In the genomic region with DNA sequence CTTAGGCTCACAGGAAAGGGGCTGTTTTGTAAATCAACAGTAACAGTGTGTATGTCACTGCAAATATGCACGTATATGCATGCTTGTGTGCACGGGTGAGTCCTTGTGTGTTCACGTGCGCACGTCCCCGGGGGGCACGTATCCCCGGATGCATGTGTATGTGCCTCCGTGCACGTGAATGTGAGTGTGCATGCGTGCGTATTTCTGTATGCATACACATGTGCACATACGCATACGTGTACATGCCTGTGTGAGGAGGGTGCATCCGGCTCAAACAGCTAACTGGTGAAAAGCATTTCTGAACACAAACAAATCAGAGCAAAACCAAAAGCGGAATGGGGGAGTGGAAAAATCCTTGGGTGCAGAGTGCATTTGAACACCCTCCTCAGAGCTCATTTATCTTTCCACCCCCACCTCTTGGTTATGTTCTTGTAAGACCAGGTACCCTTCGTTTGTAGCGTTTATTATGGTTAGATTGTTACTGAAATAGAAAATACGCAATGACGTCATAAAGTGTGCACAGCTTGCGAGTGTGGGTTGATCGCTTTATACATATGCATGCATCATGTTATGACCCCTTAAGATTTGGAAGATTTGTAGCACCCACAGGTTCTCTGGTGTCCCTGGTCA, we compare ENCODE assay signal across 8 cellular contexts. TPM values are rescaled to one million over a fixed set of nuclear protein-coding genes. Genes with fewer than 3 reads are reported as not detected.
A peak's percentile ranks its signal among the peaks of the same experiment; 100 is the strongest.
DNase-seq lines count a peak whose midpoint lies in the region; ATAC-seq, FAIRE-seq and TF ChIP-seq lines count a peak whose summit lies in the region.

No MANE protein-coding gene starts in this region.

- peak overlapping the region; percentile 79 for H3K27ac ChIP-seq in DOHH2 (ENCODE audit: low read depth, low read length)
- no peak overlapping the region for H3K27ac ChIP-seq in GM23338 (ENCODE audit: low read depth)
- no peak overlapping the region for H3K27ac ChIP-seq in kidney (ENCODE audit: low read depth in 2 of 2, low read length in 2 of 2)
- H3K27ac ChIP-seq in transverse colon: peak overlapping the region; percentile 85 to 94 (median 86)
- peak overlapping the region in 1 of 4 donors; percentile 72 for H3K27ac ChIP-seq in tibial nerve

- H3K4me1 Mint-ChIP-seq in GM23338: peaks cover 22% of the 10 kb centered on the region

- H3K36me3 Mint-ChIP-seq in GM23338 (ENCODE audit: low read depth): no peaks in the 10 kb centered on the region
- H3K36me3 Mint-ChIP-seq in activated naive CD4-positive, alpha-beta T cell treated with anti-CD3 and anti-CD28 coated beads, Interleukin-2, amount 50 U/mL, for 72 hours: no peaks in the 10 kb centered on the region

- H3K9me3 Mint-ChIP-seq in GM23338: no peaks in the 10 kb centered on the region
- no peaks in the 10 kb centered on the region for H3K9me3 Mint-ChIP-seq in activated naive CD4-positive, alpha-beta T cell treated with anti-CD3 and anti-CD28 coated beads, Interleukin-2, amount 50 U/mL, for 72 hours

- H3K4me3 Mint-ChIP-seq in GM23338: peak overlapping the region; percentile 57; the same call in 2 of the 3 replicates

- H3K79me2 ChIP-seq in DOHH2 (ENCODE audit: control insufficient read depth, low read length): no peaks in the 10 kb centered on the region
- H3K79me2 ChIP-seq in GM23338 (replicated peaks; ENCODE audit: insufficient read depth): no peaks in the 10 kb centered on the region

- no peaks in the 10 kb centered on the region for H4K20me1 ChIP-seq in DOHH2 (ENCODE audit: control insufficient read depth, insufficient read depth, low read depth, low read length)
- no peaks in the 10 kb centered on the region for H4K20me1 ChIP-seq in GM23338 (replicated peaks; ENCODE audit: insufficient read depth)

- no peak overlapping the region for H3K27ac Mint-ChIP-seq in GM23338
- peak overlapping the region; percentile 90 to 100 for H3K27ac Mint-ChIP-seq in activated naive CD4-positive, alpha-beta T cell treated with anti-CD3 and anti-CD28 coated beads, Interleukin-2, amount 50 U/mL, for 72 hours

- TF ChIP-seq CTCF in DOHH2 (IDR thresholded peaks at IDR 0.05; ENCODE audit: low read depth, low read length, poor library complexity, severe bottlenecking) (no peak), GM23338 (conservative IDR thresholded peaks at IDR 0.05; ENCODE audit: low read depth in 2 of 2) (no peak), kidney (IDR thresholded peaks at IDR 0.05; ENCODE audit: borderline replicate concordance, extremely low read depth, insufficient read depth) (no peak), transverse colon (IDR thresholded peaks at IDR 0.05) (no peak), tibial nerve (IDR thresholded peaks at IDR 0.05) (no peak)

- no peak for ATAC-seq in GM23338
- peak; percentile 38 to 77 for ATAC-seq in activated naive CD4-positive, alpha-beta T cell treated with anti-CD3 and anti-CD28 coated beads, Interleukin-2, amount 50 U/mL, for 72 hours

- H3K9me2 ChIP-seq in DOHH2 (replicated peaks; ENCODE audit: control insufficient read depth, low read length) (no peaks in the 10 kb centered on the region), GM23338 (ENCODE audit: insufficient read depth) (no peaks in the 10 kb centered on the region)

- FAIRE-seq in kidney (lab: Jason Lieb, UNC): no peak

- in situ Hi-C loops in transverse colon (cut with MboI; ENCODE audit: low pct_ligation_motif_present in 1 of 4, low pct_unique_long_range_greater_than_20kb in 1 of 4, low sequenced_read_pairs in 3 of 4): no loop called here

- 0 to 13% methylated on average over 1 to 22 of the region's 22 CpGs for WGBS in transverse colon (ENCODE audit: low coverage in 1 of 2), 2 donors
- 34 to 42% methylated on average over 22 of the region's 22 CpGs for WGBS in tibial nerve, 2 donors

- H3F3A ChIP-seq in DOHH2 (ENCODE audit: control insufficient read depth, insufficient read depth) (peaks cover 15% of the 10 kb centered on the region), GM23338 (replicated peaks; ENCODE audit: low read depth) (0 out of 2 replicates have a peak, but pooled peaks cover 5% of the 10 kb centered on the region)

- H3K4me2 ChIP-seq in DOHH2 (ENCODE audit: low read length) (peak overlapping the region; percentile 85), GM23338 (peak overlapping the region; percentile 53)

- H3K27me3 ChIP-seq in DOHH2 (ENCODE audit: control insufficient read depth, low read length): no peaks in the 10 kb centered on the region
- H3K27me3 ChIP-seq in GM23338 (ENCODE audit: insufficient read depth): peaks cover 9% of the 10 kb centered on the region; the same call in 1 of the 2 replicates
- no peaks in the 10 kb centered on the region for H3K27me3 ChIP-seq in transverse colon
- no peaks in the 10 kb centered on the region for H3K27me3 ChIP-seq in tibial nerve

- H3K4me3 ChIP-seq in DOHH2 (ENCODE audit: low read length): peak overlapping the region; percentile 75
- H3K4me3 ChIP-seq in GM23338: peak overlapping the region; percentile 28
- H3K4me3 ChIP-seq in kidney (ENCODE audit: low read length in 2 of 2): peak overlapping the region; percentile 34 to 55
- peak overlapping the region in 2 of 4 donors; percentile 27 to 43 for H3K4me3 ChIP-seq in transverse colon
- H3K4me3 ChIP-seq in tibial nerve: peak overlapping the region in 2 of 4 donors; percentile 23 to 37

- no peak for TF ChIP-seq POLR2A in transverse colon (IDR thresholded peaks at IDR 0.05)
- no peak for TF ChIP-seq POLR2A in tibial nerve (IDR thresholded peaks at IDR 0.05)

- H3K27me3 Mint-ChIP-seq in GM23338 (ENCODE audit: insufficient read depth, low read depth, poor library complexity): peaks cover 14% of the 10 kb centered on the region

- intact Hi-C loops in kidney (cut with DNase I) (no loop called here), transverse colon (cut with DNase I; ENCODE audit: low total_unique reads) (no loop called here)

- no peaks in the 10 kb centered on the region for H3K9me3 ChIP-seq in DOHH2 (ENCODE audit: control insufficient read depth, insufficient read depth, low read length)
- no peaks in the 10 kb centered on the region for H3K9me3 ChIP-seq in kidney (ENCODE audit: control insufficient read depth in 1 of 2, low read length in 2 of 2)
- H3K9me3 ChIP-seq in transverse colon: no peaks in the 10 kb centered on the region
- no peaks in the 10 kb centered on the region for H3K9me3 ChIP-seq in tibial nerve

- peak overlapping the region in 1 of 2 donors; percentile 42 for H3K9ac ChIP-seq in kidney (ENCODE audit: low read length in 2 of 2)

- no peaks in the 10 kb centered on the region for H3K36me3 ChIP-seq in DOHH2 (ENCODE audit: control insufficient read depth, low read length)
- H3K36me3 ChIP-seq in GM23338 (ENCODE audit: insufficient read depth): no peaks in the 10 kb centered on the region
- H3K36me3 ChIP-seq in kidney (ENCODE audit: control insufficient read depth in 1 of 2, insufficient read depth in 2 of 2, low read length in 2 of 2): no peaks in the 10 kb centered on the region
- no peaks in the 10 kb centered on the region for H3K36me3 ChIP-seq in transverse colon
- peaks cover 0 to 18% (median 0%) of the 10 kb centered on the region in 3 donors for H3K36me3 ChIP-seq in tibial nerve

- H2AFZ ChIP-seq in GM23338: peak overlapping the region; percentile 75; the same call in 1 of the 2 replicates

- no peak for DNase-seq in GM23338 (ENCODE audit: low spot score)
- peak; percentile 32 for DNase-seq in NCI-H748 treated with DMSO at 0.1 percent for 48 hours (lab: John Stamatoyannopoulos, UW)
- DNase-seq in activated naive CD4-positive, alpha-beta T cell treated with anti-CD3 and anti-CD28 coated beads, Interleukin-2, amount 50 U/mL, for 72 hours (ENCODE audit: low spot score in 2 of 2): peak in 1 of 2 donors; percentile 68
- DNase-seq in kidney: peak; percentile 73
- peak; percentile 45 for DNase-seq in transverse colon
- no peak for DNase-seq in tibial nerve (ENCODE audit: low spot score in 2 of 2)
- DNase-seq in hepatic stellate cell (ENCODE audit: low spot score): no peak

- TF ChIP-seq EP300 in transverse colon (IDR thresholded peaks at IDR 0.05; ENCODE audit: low read depth) (no peak), tibial nerve (IDR thresholded peaks at IDR 0.05) (no peak)

- H3K4me1 ChIP-seq in DOHH2 (ENCODE audit: control insufficient read depth, low read length) (peaks cover 35% of the 10 kb centered on the region), GM23338 (ENCODE audit: insufficient read depth) (peaks cover 4% of the 10 kb centered on the region; the same call in 1 of the 2 replicates), kidney (ENCODE audit: control insufficient read depth in 1 of 2, insufficient read depth in 1 of 2, low read depth in 1 of 2, low read length in 2 of 2) (peaks cover 21 to 23% of the 10 kb centered on the region in 2 donors), transverse colon (peaks cover 4 to 29% (median 25%) of the 10 kb centered on the region in 4 donors), tibial nerve (peaks cover 0 to 26% (median 17%) of the 10 kb centered on the region in 4 donors)

RNA-seq across cellular contexts. Expression of a gene that starts 7.0 kb away (rescaled TPM):
- 8.2 and 8.6 TPM in 2 replicates for total RNA-seq in GM23338 (2014; rRNA removed; shearing (Covaris generic))
- 7.1 and 8.1 TPM in 2 replicates for polyA plus RNA-seq in GM23338 (2016; fragmentation: Nextera tagmentation; extraction: Ambion mirVana)
- 10 to 100 TPM; 23.8 to 24.7 TPM for total RNA-seq in activated naive CD4-positive, alpha-beta T cell treated with anti-CD3 and anti-CD28 coated beads, Interleukin-2, amount 50 U/mL, for 72 hours
- 53.0 TPM for total RNA-seq in kidney
- 52.8 TPM for polyA plus RNA-seq in kidney (ENCODE audit: insufficient read depth, low read depth, low replicate concordance)
- total RNA-seq in transverse colon: 100 to 1,000 TPM in 2 of 4 donors, 10 to 100 TPM in 2; 81.2 to 253 (median 99.1) TPM
- total RNA-seq in tibial nerve: 10 to 100 TPM; 33.2 to 51.5 (median 48.0) TPM

RNA-seq across cellular contexts. Expression of a gene that starts 20.4 kb away (rescaled TPM):
- total RNA-seq in GM23338 (2014; rRNA removed; shearing (Covaris generic)): 2.8 and 3.5 TPM in 2 replicates
- 0.15 and 0.16 TPM in 2 replicates for polyA plus RNA-seq in GM23338 (2016; fragmentation: Nextera tagmentation; extraction: Ambion mirVana)
- under 1 TPM; 0.27 to 0.54 TPM for total RNA-seq in activated naive CD4-positive, alpha-beta T cell treated with anti-CD3 and anti-CD28 coated beads, Interleukin-2, amount 50 U/mL, for 72 hours
- total RNA-seq in kidney: 1.1 TPM
- 1.0 TPM for polyA plus RNA-seq in kidney (ENCODE audit: insufficient read depth, low read depth, low replicate concordance)
- total RNA-seq in transverse colon: 1 to 10 TPM; 1.1 to 3.4 (median 1.8) TPM
- 1 to 10 TPM; 3.0 to 6.1 (median 4.8) TPM for total RNA-seq in tibial nerve

RNA-seq across cellular contexts. Expression of a gene that starts 38.3 kb away (rescaled TPM):
- total RNA-seq in GM23338 (2014; rRNA removed; shearing (Covaris generic)): 51.2 and 67.0 TPM in 2 replicates
- 61.6 and 63.7 TPM in 2 replicates for polyA plus RNA-seq in GM23338 (2016; fragmentation: Nextera tagmentation; extraction: Ambion mirVana)
- total RNA-seq in activated naive CD4-positive, alpha-beta T cell treated with anti-CD3 and anti-CD28 coated beads, Interleukin-2, amount 50 U/mL, for 72 hours: 100 to 1,000 TPM in 1 of 2 donors, 10 to 100 TPM in 1; 83.8 to 127 TPM
- total RNA-seq in kidney: 91.7 TPM
- polyA plus RNA-seq in kidney (ENCODE audit: insufficient read depth, low read depth, low replicate concordance): 73.0 TPM
- total RNA-seq in transverse colon: 100 to 1,000 TPM in 1 of 4 donors, 10 to 100 TPM in 3; 74.8 to 232 (median 86.1) TPM
- 10 to 100 TPM; 55.9 to 95.4 (median 74.4) TPM for total RNA-seq in tibial nerve

RNA-seq across cellular contexts. Expression of a gene that starts 42.7 kb away (rescaled TPM):
- total RNA-seq in GM23338 (2014; rRNA removed; shearing (Covaris generic)): 5.5 and 14.4 TPM in 2 replicates
- 5.6 and 6.4 TPM in 2 replicates for polyA plus RNA-seq in GM23338 (2016; fragmentation: Nextera tagmentation; extraction: Ambion mirVana)
- 10 to 100 TPM; 61.8 to 92.2 TPM for total RNA-seq in activated naive CD4-positive, alpha-beta T cell treated with anti-CD3 and anti-CD28 coated beads, Interleukin-2, amount 50 U/mL, for 72 hours
- total RNA-seq in kidney: 34.3 TPM
- polyA plus RNA-seq in kidney (ENCODE audit: insufficient read depth, low read depth, low replicate concordance): 20.6 TPM
- 100 to 1,000 TPM in 1 of 4 donors, 10 to 100 TPM in 3; 34.2 to 111 (median 37.6) TPM for total RNA-seq in transverse colon
- total RNA-seq in tibial nerve: 10 to 100 TPM in 3 of 4 donors, 1 to 10 TPM in 1; 7.2 to 22.6 (median 15.1) TPM

RNA-seq across cellular contexts. Expression of a gene that starts 51.6 kb away (rescaled TPM):
- total RNA-seq in GM23338 (2014; rRNA removed; shearing (Covaris generic)): 4.9 and 5.1 TPM in 2 replicates
- 0.52 and 0.56 TPM in 2 replicates for polyA plus RNA-seq in GM23338 (2016; fragmentation: Nextera tagmentation; extraction: Ambion mirVana)
- under 1 TPM in 1 of 2 donors, not detected in 1; 0.66 TPM for total RNA-seq in activated naive CD4-positive, alpha-beta T cell treated with anti-CD3 and anti-CD28 coated beads, Interleukin-2, amount 50 U/mL, for 72 hours
- total RNA-seq in kidney: 40.5 TPM
- polyA plus RNA-seq in kidney (ENCODE audit: insufficient read depth, low read depth, low replicate concordance): 8.8 TPM
- 10 to 100 TPM in 1 of 4 donors, 1 to 10 TPM in 3; 2.7 to 30.3 (median 6.3) TPM for total RNA-seq in transverse colon
- 10 to 100 TPM; 10.3 to 29.4 (median 20.5) TPM for total RNA-seq in tibial nerve

Comparison
In these comparisons a context has a peak if more than half of its experiments do, and no peak if none do; other contexts are left out.
1. H3K27ac ChIP-seq: peak in DOHH2 (single experiment) and transverse colon (4 of 4); none in GM23338 (single experiment) and kidney (0 of 2).
2. DNase-seq: peak in NCI-H748 treated with DMSO at 0.1 percent for 48 hours (single experiment), kidney (single experiment) and transverse colon (single experiment); none in GM23338 (single experiment), tibial nerve (0 of 2) and hepatic stellate cell (single experiment).